Comparison of ENCODE assay signal across 30 cellular contexts in genomic region chrX:443676-444210, GRCh38.
"Had no signal": no experiment of that assay in that cellular context is flagged by ENCODE, and none has a peak within 500 bp of the region (broad histone marks: within the 10 kb centered on the region; RNA-seq: fewer than 3 reads in every experiment).

No MANE protein-coding gene starts in this region.

- H2AFZ ChIP-seq: hepatocyte had no signal

- H3K27ac ChIP-seq: ascending aorta, cardiac muscle cell, esophagus muscularis mucosa, hepatocyte, ovary, prostate gland, testis, transverse colon had no signal

- H3K27me3 ChIP-seq: ascending aorta, ovary, testis had no signal

- H3K9me3 ChIP-seq: ascending aorta, esophagus muscularis mucosa, ovary, prostate gland, testis, transverse colon had no signal

- DNase-seq: activated CD4-positive, alpha-beta memory T cell treated with anti-CD3 and anti-CD28 coated beads, Interleukin-2, amount 10 ng/mL, durations not matched to agents 7 days and 5 days; activated CD4-positive, alpha-beta T cell treated with anti-CD3 and anti-CD28 coated beads, Interleukin-2, amount 10 ng/mL, durations not matched to agents 7 days and 5 days; activated CD4-positive, CD25-positive, alpha-beta regulatory T cell treated with anti-CD3 and anti-CD28 coated beads, Interleukin-2, amount 50 U/mL, for 72 hours; activated CD8-positive, alpha-beta memory T cell treated with anti-CD3 and anti-CD28 coated beads, Interleukin-2, amount 50 U/mL, for 48 hours; activated gamma-delta T cell; activated naive CD4-positive, alpha-beta T cell treated with anti-CD3 and anti-CD28 coated beads, Interleukin-2, amount 10 ng/mL, durations not matched to agents 7 days and 5 days; activated naive CD8-positive, alpha-beta T cell treated with anti-CD3 and anti-CD28 coated beads, Interleukin-2, amount 10 ng/mL, durations not matched to agents 7 days and 5 days; activated T-cell treated with anti-CD3 and anti-CD28 coated beads, Interleukin-2, amount 50 U/mL, for 24 hours; cortex of kidney; endodermal cell; glutamatergic neuron; left colon; mammary epithelial cell; naive B cell; nephron progenitor cell; ovary; retina; stimulated activated CD4-positive, alpha-beta T cell treated with anti-CD3 and anti-CD28 coated beads, Interleukin-2, amount 100 ng/mL, for 48 hours; stimulated activated naive CD4-positive, alpha-beta T cell treated with Interleukin-2 at 50 U/mL for 16 hours; T-helper 17 cell; testis; transverse colon had no signal

- H3K79me2 ChIP-seq: hepatocyte had no signal

- H3K4me1 ChIP-seq: ascending aorta, esophagus muscularis mucosa, prostate gland, testis, transverse colon had no signal

- H3K4me2 ChIP-seq: hepatocyte had no signal

- H3K36me3 ChIP-seq: ascending aorta, cardiac muscle cell, esophagus muscularis mucosa, ovary, prostate gland, transverse colon had no signal

- FAIRE-seq: frontal cortex, keratinocyte, urothelium cell line had no signal

- H3K4me3 ChIP-seq: ascending aorta, cardiac muscle cell, esophagus muscularis mucosa, hepatocyte, ovary, prostate gland, testis, transverse colon had no signal
